In genomic region chr9:127104465-127105311, GRCh38 we compare ENCODE assay signal across 15 cellular contexts. TPM values are rescaled to one million over a fixed set of nuclear protein-coding genes. Genes with fewer than 3 reads are reported as not detected.
DNase-seq lines count a peak whose midpoint lies in the region; ATAC-seq and TF ChIP-seq lines count a peak whose summit lies in the region.
"Had no signal": no experiment of that assay in that cellular context is flagged by ENCODE, and none has a peak within 500 bp of the region (broad histone marks: within the 10 kb centered on the region; RNA-seq: fewer than 3 reads in every experiment).

No MANE protein-coding gene starts in this region.

- no peaks in the 10 kb centered on the region for H3K4me1 Mint-ChIP-seq in MCF 10A (ENCODE audit: insufficient read depth, unreplicated experiment)
- H3K4me1 Mint-ChIP-seq: central memory CD8-positive, alpha-beta T cell; naive B cell had no signal

- peak overlapping the region; percentile 81 to 92 for H3K27ac ChIP-seq in breast epithelium
- H3K27ac ChIP-seq in lung (ENCODE audit: low read depth in 1 of 2, low read length in 1 of 2): peak overlapping the region in 1 of 2 donors; percentile 52
- H3K27ac ChIP-seq in uterus: peak overlapping the region; percentile 37 to 45

- DNase-seq in breast epithelium (ENCODE audit: low spot score in 2 of 2) (peak in 1 of 2 donors; percentile 80), MCF 10A (ENCODE audit: unreplicated experiment) (no peak), cerebellar cortex (ENCODE audit: low spot score) (peak; percentile 70), lung (ENCODE audit: low spot score) (no peak), uterus (no peak), KBM-7 (no peak), ACHN (no peak)
- DNase-seq: left colon; naive B cell; NCI-H748 treated with DMSO at 0.1 percent for 48 hours; stimulated activated CD4-positive, alpha-beta T cell treated with anti-CD3 and anti-CD28 coated beads, Interleukin-4, amount 100 ng/mL, for 4 hours had no signal

- no peak overlapping the region for H3K4me3 ChIP-seq in breast epithelium
- no peak overlapping the region for H3K4me3 ChIP-seq in lung
- no peak overlapping the region for H3K4me3 ChIP-seq in uterus

- no TSS peak for BruUV-seq in MCF 10A (replicated peaks; lab: Mats Ljungman, UMichigan)

- 89 to 93% methylated on average over 7 of the region's 7 CpGs for WGBS in lung, 2 donors

- intact Hi-C loops in breast epithelium (cut with DNase I; ENCODE audit: low total_unique reads): no loop called here
- intact Hi-C loops in MCF 10A (cut with micrococcal nuclease): no loop called here
- intact Hi-C loops in uterus (cut with DNase I; ENCODE audit: low total_unique reads): no loop called here

- no peak overlapping the region for H3K27ac Mint-ChIP-seq in MCF 10A (ENCODE audit: low read depth, unreplicated experiment)
- H3K27ac Mint-ChIP-seq: activated naive CD4-positive, alpha-beta T cell treated with anti-CD3 and anti-CD28 coated beads, Interleukin-2, amount 50 U/mL, for 72 hours; naive B cell; T-helper 1 cell treated with Interleukin-12 subunit alpha and Interleukin-12 subunit beta and Interleukin-4 antibody, amounts not matched to agents 30 μg/mL and 1 μg/mL, for 36 hours had no signal

- H3K9me3 Mint-ChIP-seq in MCF 10A (ENCODE audit: unreplicated experiment): no peaks in the 10 kb centered on the region
- H3K9me3 Mint-ChIP-seq: activated naive CD4-positive, alpha-beta T cell treated with anti-CD3 and anti-CD28 coated beads, Interleukin-2, amount 50 U/mL, for 72 hours; central memory CD8-positive, alpha-beta T cell; naive B cell; T-helper 1 cell treated with Interleukin-12 subunit alpha and Interleukin-12 subunit beta and Interleukin-4 antibody, amounts not matched to agents 30 μg/mL and 1 μg/mL, for 36 hours had no signal

- POLR2A ChIA-PET in MCF 10A (lab: Yijun Ruan, JAX): no interaction called here

- CTCF ChIA-PET in MCF 10A (lab: Yijun Ruan, JAX): interaction anchor here (0.6 kb wide), 1 partner anchor 60 kb away, joined by 3 read pairs; no protein-coding TSS in a partner anchor

- peaks cover 12% of the 10 kb centered on the region for H3K27me3 Mint-ChIP-seq in MCF 10A (ENCODE audit: insufficient read depth, unreplicated experiment)
- H3K27me3 Mint-ChIP-seq: central memory CD8-positive, alpha-beta T cell; naive B cell had no signal

- in situ Hi-C loops in KBM-7 (cut with MboI; ENCODE audit: low pct_unique_long_range_greater_than_20kb, low sequenced_read_pairs) (no loop called here), ACHN (cut with HindIII; ENCODE audit: low pct_ligation_motif_present, low pct_unique_long_range_greater_than_20kb, low sequenced_read_pairs) (no loop called here)

- no peak for TF ChIP-seq CTCF in breast epithelium (IDR thresholded peaks at IDR 0.05)
- TF ChIP-seq CTCF in MCF 10A (IDR thresholded peaks at IDR 0.05; ENCODE audit: unreplicated experiment): no peak
- TF ChIP-seq CTCF in lung (IDR thresholded peaks at IDR 0.05; ENCODE audit: control extremely low read depth, extremely low read depth): no peak
- no peak for TF ChIP-seq CTCF in uterus (IDR thresholded peaks at IDR 0.05)

- H3K4me1 ChIP-seq in breast epithelium (peaks cover 14 to 15% of the 10 kb centered on the region in 2 donors), lung (ENCODE audit: control insufficient read depth in 2 of 2, insufficient read depth in 2 of 2, low read length in 2 of 2) (peaks cover 3 to 8% of the 10 kb centered on the region in 2 donors), uterus (no peaks in the 10 kb centered on the region)

- H3K27me3 ChIP-seq in breast epithelium (no peaks in the 10 kb centered on the region), lung (ENCODE audit: control insufficient read depth, insufficient read depth) (no peaks in the 10 kb centered on the region), uterus (no peaks in the 10 kb centered on the region)

- TF ChIP-seq POLR2A in breast epithelium (IDR thresholded peaks at IDR 0.05): no peak
- TF ChIP-seq POLR2A in uterus (IDR thresholded peaks at IDR 0.05): no peak

- H3K36me3 ChIP-seq in breast epithelium (no peaks in the 10 kb centered on the region), lung (ENCODE audit: control insufficient read depth in 2 of 2, insufficient read depth in 2 of 2, low read length in 2 of 2) (peaks cover 0 to 13% of the 10 kb centered on the region in 2 donors), uterus (no peaks in the 10 kb centered on the region)

- H3K9me3 ChIP-seq in breast epithelium: no peaks in the 10 kb centered on the region
- no peaks in the 10 kb centered on the region for H3K9me3 ChIP-seq in lung (ENCODE audit: control insufficient read depth in 2 of 2, insufficient read depth in 1 of 2, low read length in 1 of 2)
- H3K9me3 ChIP-seq in uterus: no peaks in the 10 kb centered on the region

- no peak overlapping the region for H3K4me3 Mint-ChIP-seq in MCF 10A (ENCODE audit: unreplicated experiment)
- H3K4me3 Mint-ChIP-seq: central memory CD8-positive, alpha-beta T cell; T-helper 1 cell treated with Interleukin-12 subunit alpha and Interleukin-12 subunit beta and Interleukin-4 antibody, amounts not matched to agents 30 μg/mL and 1 μg/mL, for 36 hours had no signal

- ATAC-seq in lung (ENCODE audit: insufficient read depth, low FRiP score): peak; percentile 31
- ATAC-seq in GM18870 (IDR thresholded peaks at IDR 0.05; ENCODE audit: unreplicated experiment): no peak
- ATAC-seq: activated naive CD4-positive, alpha-beta T cell treated with anti-CD3 and anti-CD28 coated beads, Interleukin-2, amount 50 U/mL, for 72 hours; left colon had no signal

- H3K36me3 Mint-ChIP-seq in MCF 10A (ENCODE audit: insufficient read depth, unreplicated experiment): no peaks in the 10 kb centered on the region
- H3K36me3 Mint-ChIP-seq: activated naive CD4-positive, alpha-beta T cell treated with anti-CD3 and anti-CD28 coated beads, Interleukin-2, amount 50 U/mL, for 72 hours had no signal

RNA-seq across cellular contexts. Expression of gene ANGPTL2, which starts 17.7 kb away (rescaled TPM):
- total RNA-seq in breast epithelium (10 to 100 TPM; 30.9 to 61.8 (median 51.8) TPM), MCF 10A (2022) (not detected in 2 replicates), lung (10 to 100 TPM in 1 of 2 donors, 1 to 10 TPM in 1; 9.5 to 18.8 TPM), uterus (10 to 100 TPM; 10.2 to 65.3 (median 32.0) TPM)
- polyA plus RNA-seq in lung: 10 to 100 TPM in 1 of 2 donors, 1 to 10 TPM in 1; 7.5 to 12.6 TPM
- total RNA-seq: activated naive CD4-positive, alpha-beta T cell treated with anti-CD3 and anti-CD28 coated beads, Interleukin-2, amount 50 U/mL, for 72 hours had no signal

Comparison
In these comparisons a context has a peak if more than half of its experiments do, and no peak if none do; other contexts are left out.
1. RNA of gene ANGPTL2, which starts 17.7 kb away (total RNA-seq): 30.9 to 61.8 TPM in breast epithelium, 10.2 to 65.3 TPM in uterus and 9.5 to 18.8 TPM in lung; not detected in MCF 10A; every median in the first group is over 10 times any median in the second.